In the genomic region with DNA sequence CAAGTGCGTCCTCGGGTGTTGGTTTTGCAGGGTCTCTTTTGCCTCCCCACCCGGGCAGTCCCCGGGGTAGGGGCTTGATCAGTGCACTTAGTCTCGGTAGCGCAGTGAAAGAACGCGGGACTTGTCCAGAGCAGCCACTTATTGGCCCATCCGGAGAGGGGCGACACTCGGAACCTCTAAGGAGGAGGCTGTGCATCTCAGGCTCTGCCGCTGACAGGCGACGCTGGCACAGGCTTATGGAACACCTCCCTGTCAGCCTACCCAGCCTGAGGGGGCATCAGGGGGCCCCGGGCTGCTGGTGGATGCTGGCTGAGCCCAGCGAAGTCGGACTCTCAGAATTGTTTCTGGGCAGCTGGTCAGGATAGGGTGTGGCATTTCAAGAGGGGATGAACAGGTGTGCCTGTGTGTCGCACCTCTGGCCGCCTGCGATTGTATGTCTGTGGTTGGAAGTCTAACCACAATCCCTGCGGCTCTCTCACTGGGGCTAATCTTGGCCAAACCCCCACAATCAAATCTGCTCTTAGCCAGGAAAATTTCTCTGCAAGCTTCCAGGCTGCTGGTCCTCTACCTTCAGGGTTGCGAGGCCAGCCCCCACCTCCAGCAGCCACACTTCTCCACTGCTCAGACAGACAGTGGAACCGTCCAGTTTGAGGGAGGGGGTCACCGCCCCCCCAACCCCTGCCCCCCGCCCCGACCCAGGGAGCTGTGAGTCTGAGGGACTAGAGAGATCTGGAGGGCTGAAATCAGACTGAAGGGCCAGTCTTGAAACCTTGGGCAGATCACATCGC, we compare ENCODE assay signal across 8 cellular contexts. TPM values are rescaled to one million over a fixed set of nuclear protein-coding genes. Genes with fewer than 3 reads are reported as not detected.
DNase-seq lines count a peak whose midpoint lies in the region; ATAC-seq and TF ChIP-seq lines count a peak whose summit lies in the region.

No MANE protein-coding gene starts in this region.

- peaks cover 28 to 33% (median 29%) of the 10 kb centered on the region in 3 donors for H3K4me1 Mint-ChIP-seq in IgD-negative memory B cell

- H3K36me3 ChIP-seq in RWPE2 (ENCODE audit: low read depth) = peaks cover 14% of the 10 kb centered on the region

- ATAC-seq in GM21529 (IDR thresholded peaks at IDR 0.05; ENCODE audit: unreplicated experiment) = peak; percentile 30
- ATAC-seq in RWPE2 (ENCODE audit: low read depth) = peak; percentile 44

- H3K9me3 Mint-ChIP-seq in IgD-negative memory B cell = no peaks in the 10 kb centered on the region

- peak; percentile 81 for DNase-seq in ELR (ENCODE audit: low read depth)
- DNase-seq in RWPE2 (ENCODE audit: low spot score) = no peak
- no peak for DNase-seq in astrocyte of the cerebellum (ENCODE audit: low read depth)
- peak; percentile 32 for DNase-seq in stimulated activated CD4-positive, alpha-beta T cell treated with anti-CD3 and anti-CD28 coated beads, Interleukin-12 subunit alpha, Interleukin-12 subunit beta, amount 100 ng/mL, for 4 hours
- DNase-seq in T-helper 9 cell = no peak

- H3K4me3 Mint-ChIP-seq in IgD-negative memory B cell = peak overlapping the region; percentile 99 to 100 (median 99)

- H3K27me3 Mint-ChIP-seq in IgD-negative memory B cell = no peaks in the 10 kb centered on the region

- peak overlapping the region; percentile 67 for H3K27ac ChIP-seq in RWPE2 (ENCODE audit: poor library complexity, severe bottlenecking)

- H3K4me1 ChIP-seq in RWPE2 (ENCODE audit: insufficient read depth, poor library complexity, severe bottlenecking) = peaks cover 13% of the 10 kb centered on the region

- peaks cover 1% of the 10 kb centered on the region for H3K36me3 Mint-ChIP-seq in IgD-negative memory B cell

- H3K9me3 ChIP-seq in RWPE2 (ENCODE audit: severe bottlenecking) = no peaks in the 10 kb centered on the region
- H3K9me3 ChIP-seq in iPS-18c (ENCODE audit: control insufficient read depth, insufficient read depth, low read length) = no peaks in the 10 kb centered on the region

- no peaks in the 10 kb centered on the region for H3K27me3 ChIP-seq in RWPE2 (ENCODE audit: insufficient read depth, poor library complexity, severe bottlenecking)

- in situ Hi-C loops in astrocyte of the cerebellum (cut with HindIII; ENCODE audit: low sequenced_read_pairs) = loop anchor here (5.0 kb wide), 2 partner anchors 63 to 362 kb away; partner anchors contain the start of gene ARAP1

- H3K4me3 ChIP-seq in RWPE2 (ENCODE audit: severe bottlenecking) = peak overlapping the region; percentile 66
- H3K4me3 ChIP-seq in astrocyte of the cerebellum (ENCODE audit: low read depth, low read length) = peak overlapping the region; percentile 73
- peak overlapping the region; percentile 92 for H3K4me3 ChIP-seq in iPS-18c (ENCODE audit: insufficient read depth, low read depth, low read length)

- TF ChIP-seq CTCF in RWPE2 (IDR thresholded peaks at IDR 0.05; ENCODE audit: poor library complexity, severe bottlenecking) (no peak), astrocyte of the cerebellum (IDR thresholded peaks at IDR 0.05; ENCODE audit: low read depth, low read length, missing control alignments) (no peak)

- peak overlapping the region; percentile 94 to 100 (median 98) for H3K27ac Mint-ChIP-seq in IgD-negative memory B cell

RNA-seq across cellular contexts. Expression of gene ATG16L2, which starts 0.8 kb away (rescaled TPM):
- 32.1 TPM for polyA plus RNA-seq in IgD-negative memory B cell

RNA-seq across cellular contexts. Expression of gene STARD10, which starts 21.2 kb away (rescaled TPM):
- 33.4 TPM for polyA plus RNA-seq in IgD-negative memory B cell

Comparison
In these comparisons a context has a peak if more than half of its experiments do, and no peak if none do; other contexts are left out.
1. DNase-seq: peak in ELR (single experiment) and stimulated activated CD4-positive, alpha-beta T cell treated with anti-CD3 and anti-CD28 coated beads, Interleukin-12 subunit alpha, Interleukin-12 subunit beta, amount 100 ng/mL, for 4 hours (single experiment); none in RWPE2 (single experiment), astrocyte of the cerebellum (single experiment) and T-helper 9 cell (single experiment).
2. Peak in every context shown above with its lines, with median percentiles within 50 percentile points of each other: H3K4me3 ChIP-seq.